21 cellular contexts compared by ENCODE assay signal in the genomic region with DNA sequence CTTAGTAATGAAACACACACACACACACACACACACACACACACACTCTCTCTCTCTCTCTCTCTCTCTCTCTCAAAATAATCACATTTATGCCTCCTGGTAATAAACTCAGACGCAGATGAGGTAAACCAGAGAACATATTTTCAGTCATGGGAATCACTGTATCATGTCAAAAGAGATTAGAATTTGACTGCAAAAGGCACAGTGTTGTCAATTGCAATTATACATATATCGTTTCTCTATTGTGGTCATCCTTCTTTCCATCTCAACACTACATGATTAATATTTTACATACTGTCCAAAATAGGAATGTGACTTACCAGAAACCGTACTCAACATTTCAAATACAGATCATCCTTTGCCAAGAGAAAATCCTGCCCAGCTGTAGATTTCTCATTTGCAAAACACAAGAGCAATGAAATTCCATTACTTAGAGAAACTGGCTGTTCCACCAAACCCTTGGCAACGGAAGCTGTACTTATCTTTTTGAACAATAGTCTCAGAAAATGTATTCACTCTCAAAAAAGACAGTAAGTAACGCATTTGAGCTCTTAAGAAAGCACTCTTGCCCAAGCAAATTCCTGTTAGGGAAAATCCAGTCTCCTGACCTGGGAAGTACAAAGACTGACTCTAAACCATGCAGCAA. TPM values are rescaled to one million over a fixed set of nuclear protein-coding genes. Genes with fewer than 3 reads are reported as not detected.
DNase-seq lines count a peak whose midpoint lies in the region; ATAC-seq and TF ChIP-seq lines count a peak whose summit lies in the region.
"Had no signal": no experiment of that assay in that cellular context is flagged by ENCODE, and none has a peak within 500 bp of the region (broad histone marks: within the 10 kb centered on the region; RNA-seq: fewer than 3 reads in every experiment).

No MANE protein-coding gene starts in this region.

- peak; percentile 17 to 39 for ATAC-seq in left cardiac atrium
- ATAC-seq in GM18868 (IDR thresholded peaks at IDR 0.05; ENCODE audit: unreplicated experiment): no peak
- ATAC-seq: A549; activated CD4-positive, CD25-positive, alpha-beta regulatory T cell treated with anti-CD3 and anti-CD28 coated beads, Interleukin-2, amount 50 U/mL, for 24 hours; mucosa of descending colon; Panc1 had no signal

- peak overlapping the region; percentile 66 for H3K27ac Mint-ChIP-seq in osteocyte (ENCODE audit: unreplicated experiment)

- peaks cover 26% of the 10 kb centered on the region for H3K36me3 Mint-ChIP-seq in osteocyte (ENCODE audit: unreplicated experiment)

- peaks cover 11% of the 10 kb centered on the region for H3K9me3 Mint-ChIP-seq in osteocyte (ENCODE audit: unreplicated experiment)

- no peak overlapping the region for H3K4me3 ChIP-seq in astrocyte of the spinal cord (ENCODE audit: low read depth, low read length)
- H3K4me3 ChIP-seq: A549, mucosa of descending colon had no signal

- peaks cover 33% of the 10 kb centered on the region for H3K4me1 Mint-ChIP-seq in osteocyte (ENCODE audit: unreplicated experiment)

- no peaks in the 10 kb centered on the region for H3K27me3 Mint-ChIP-seq in osteocyte (ENCODE audit: unreplicated experiment)

- in situ Hi-C loops in astrocyte of the spinal cord (cut with HindIII; ENCODE audit: low sequenced_read_pairs): no loop called here

- TF ChIP-seq CTCF in AG09319 (IDR thresholded peaks at IDR 0.05; ENCODE audit: low read depth, low read length): no peak
- no peak for TF ChIP-seq CTCF in astrocyte of the spinal cord (IDR thresholded peaks at IDR 0.05; ENCODE audit: low read depth, low read length)
- TF ChIP-seq CTCF in osteocyte (IDR thresholded peaks at IDR 0.05): no peak

- no peak overlapping the region for H3K4me3 Mint-ChIP-seq in osteocyte (ENCODE audit: unreplicated experiment)

- DNase-seq in AG09319 (ENCODE audit: extremely low read depth, low read depth) (peak; percentile 91), astrocyte of the spinal cord (ENCODE audit: low read depth, low spot score) (peak; percentile 37), left cardiac atrium (no peak), osteocyte (ENCODE audit: extremely low spot score, unreplicated experiment) (no peak), AG08396 (ENCODE audit: low spot score) (no peak), hepatic stellate cell (ENCODE audit: low spot score) (no peak)
- no peak for DNase-seq in stimulated activated CD4-positive, alpha-beta T cell treated with anti-CD3 and anti-CD28 coated beads, Interleukin-4, amount 100 ng/mL, for 4 hours
- DNase-seq: activated CD8-positive, alpha-beta memory T cell treated with anti-CD3 and anti-CD28 coated beads, Interleukin-2, amount 50 U/mL, for 4 hours; activated naive CD4-positive, alpha-beta T cell treated with anti-CD3 and anti-CD28 coated beads, Interleukin-2, amount 50 U/mL, for 16 hours; erythroblast; GOT3; KG1; mucosa of descending colon; NCI-H1436; NCI-H524; stimulated activated naive CD4-positive, alpha-beta T cell treated with Interleukin-2 at 50 U/mL for 16 hours had no signal

- intact Hi-C loops in left cardiac atrium (cut with DNase I): no loop called here

RNA-seq across cellular contexts. Expression of a gene that starts 24.3 kb away (rescaled TPM):
- total RNA-seq in left cardiac atrium (10 to 100 TPM; 30.8 to 60.6 TPM), osteocyte (34.1 and 35.1 TPM in 2 replicates)
- total RNA-seq: T-helper 1 cell treated with Interleukin-12 subunit alpha and Interleukin-12 subunit beta and Interleukin-4 antibody, amounts not matched to agents 30 ng/mL and 1 ng/mL, for 36 hours had no signal

Comparison
In these comparisons a context has a peak if more than half of its experiments do, and no peak if none do; other contexts are left out.
1. DNase-seq: peak in AG09319 (single experiment) and astrocyte of the spinal cord (single experiment); none in left cardiac atrium (single experiment), osteocyte (single experiment), stimulated activated CD4-positive, alpha-beta T cell treated with anti-CD3 and anti-CD28 coated beads, Interleukin-4, amount 100 ng/mL, for 4 hours (0 of 2), AG08396 (single experiment) and hepatic stellate cell (single experiment).